ENCODE assay signal across 25 cellular contexts in the genomic region with DNA sequence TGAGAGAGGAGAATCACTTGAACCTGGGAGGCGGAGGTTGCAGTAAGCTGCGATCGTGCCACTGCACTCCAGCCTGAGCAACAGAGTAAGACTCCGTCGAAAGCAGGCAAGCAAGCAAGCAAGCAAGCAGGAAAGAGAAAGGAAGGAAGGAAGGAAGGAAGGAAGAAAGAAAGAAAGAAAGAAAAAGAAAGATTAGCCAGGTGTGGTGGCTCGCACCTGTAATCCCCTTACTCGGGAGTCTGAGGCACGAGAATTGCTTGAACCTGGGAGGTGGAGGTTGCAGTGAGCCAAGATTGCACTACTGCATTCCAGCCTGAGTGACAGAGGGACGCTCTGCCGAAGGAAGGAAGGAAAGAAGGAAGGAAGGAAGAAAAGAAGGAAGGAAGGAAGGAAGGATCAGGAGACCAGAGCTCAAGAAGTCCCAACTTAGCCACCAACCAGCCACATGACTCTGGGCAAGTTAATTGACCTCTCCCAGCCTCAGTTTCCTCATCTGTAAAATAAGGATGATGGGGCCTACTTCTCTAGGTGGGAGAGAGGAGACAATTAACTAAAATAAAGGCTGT. TPM values are rescaled to one million over a fixed set of nuclear protein-coding genes. Genes with fewer than 3 reads are reported as not detected.
DNase-seq lines count a peak whose midpoint lies in the region; FAIRE-seq and TF ChIP-seq lines count a peak whose summit lies in the region.
"Had no signal": no experiment of that assay in that cellular context is flagged by ENCODE, and none has a peak within 500 bp of the region (broad histone marks: within the 10 kb centered on the region; RNA-seq: fewer than 3 reads in every experiment).

No MANE protein-coding gene starts in this region.

- H3K27ac Mint-ChIP-seq in astrocyte (ENCODE audit: unreplicated experiment): peak overlapping the region; percentile 37

- H3K4me2 ChIP-seq in mammary epithelial cell (ENCODE audit: insufficient read depth, low read depth, low read length) (peak overlapping the region; percentile 22), astrocyte (ENCODE audit: low read length) (peak overlapping the region; percentile 73), mesenchymal stem cell (ENCODE audit: low read length, poor library complexity, severe bottlenecking) (no peak overlapping the region)
- H3K4me2 ChIP-seq: KMS-11 had no signal

- peaks cover 4% of the 10 kb centered on the region for H3K9me3 Mint-ChIP-seq in astrocyte (ENCODE audit: unreplicated experiment)
- H3K9me3 Mint-ChIP-seq: CD4-positive, alpha-beta memory T cell had no signal

- no TSS peak for BruUV-seq in mammary epithelial cell (replicated peaks; lab: Mats Ljungman, UMichigan)

- in situ Hi-C loops in mammary epithelial cell (cut with MboI; ENCODE audit: low sequenced_read_pairs in 2 of 2): loop anchor here in 1 of 2 donors (10.0 kb wide), 1 partner anchor 186 kb away; no protein-coding TSS in a partner anchor

- dilution Hi-C loops in mammary epithelial cell (cut with HindIII; ENCODE audit: low sequenced_read_pairs): no loop called here

- CTCF ChIA-PET in mammary epithelial cell (lab: Charles Lee; ENCODE audit: low non-redundant PET): no interaction called here

- no peak overlapping the region for H2BK15ac ChIP-seq in mesenchymal stem cell (ENCODE audit: low read depth, poor library complexity, severe bottlenecking)

- H3K18ac ChIP-seq in mesenchymal stem cell (ENCODE audit: low read depth in 1 of 2, low read length in 2 of 2): no peak overlapping the region

- H4K20me1 ChIP-seq in mammary epithelial cell (ENCODE audit: insufficient read depth, low read length) (no peaks in the 10 kb centered on the region), astrocyte (ENCODE audit: insufficient read depth, low read length) (no peaks in the 10 kb centered on the region)

- H4K91ac ChIP-seq in mesenchymal stem cell (ENCODE audit: low read length): no peak overlapping the region

- H3K36me3 Mint-ChIP-seq in astrocyte (ENCODE audit: low read depth, unreplicated experiment): peaks cover 2% of the 10 kb centered on the region
- H3K36me3 Mint-ChIP-seq: CD4-positive, alpha-beta memory T cell had no signal

- H3K14ac ChIP-seq in mesenchymal stem cell (ENCODE audit: low read length in 2 of 2): no peak overlapping the region

- H2BK12ac ChIP-seq in mesenchymal stem cell (ENCODE audit: low read length in 2 of 2): peak overlapping the region in 1 of 2 experiments; percentile 10

- FAIRE-seq in astrocyte (lab: Jason Lieb, UNC): peak; percentile 32
- FAIRE-seq: GM12878, GM18507, H1, HepG2 had no signal

- H2AFZ ChIP-seq in mammary epithelial cell (ENCODE audit: low read depth, low read length) (no peak overlapping the region), astrocyte (ENCODE audit: low read depth, low read length) (no peak overlapping the region), mesenchymal stem cell (ENCODE audit: low read depth, low read length) (no peak overlapping the region)

- TF ChIP-seq CTCF in mammary epithelial cell (conservative IDR thresholded peaks at IDR 0.05 in 1 of 2, IDR thresholded peaks at IDR 0.05 in 1 of 2; ENCODE audit: extremely low read depth in 1 of 2, insufficient read depth in 1 of 2, low read depth in 1 of 2, low read length in 2 of 2) (no peak), breast epithelium (IDR thresholded peaks at IDR 0.05) (no peak), astrocyte (IDR thresholded peaks at IDR 0.05; ENCODE audit: insufficient read depth, low read depth, low read length) (no peak)

- intact Hi-C loops in mammary epithelial cell (cut with micrococcal nuclease) (no loop called here), breast epithelium (cut with DNase I; ENCODE audit: low total_unique reads) (no loop called here)

- H2BK120ac ChIP-seq in mesenchymal stem cell (ENCODE audit: low read depth, low read length): no peak overlapping the region

- no peak overlapping the region for H4K8ac ChIP-seq in mesenchymal stem cell (ENCODE audit: low read length)

- H3K4me1 ChIP-seq in mammary epithelial cell (ENCODE audit: insufficient read depth, low read length): peaks cover 35% of the 10 kb centered on the region
- no peaks in the 10 kb centered on the region for H3K4me1 ChIP-seq in breast epithelium
- peaks cover 33% of the 10 kb centered on the region for H3K4me1 ChIP-seq in astrocyte (ENCODE audit: insufficient read depth, low read length)
- H3K4me1 ChIP-seq in mesenchymal stem cell (ENCODE audit: control insufficient read depth, insufficient read depth, low read depth, low read length): peaks cover 49% of the 10 kb centered on the region

- H3K79me1 ChIP-seq in mesenchymal stem cell (replicated peaks; ENCODE audit: low read length, poor library complexity, severe bottlenecking): peaks cover 4% of the 10 kb centered on the region

- H3K36me3 ChIP-seq in mammary epithelial cell (ENCODE audit: insufficient read depth, low read length) (no peaks in the 10 kb centered on the region), breast epithelium (no peaks in the 10 kb centered on the region), astrocyte (ENCODE audit: insufficient read depth, low read length) (no peaks in the 10 kb centered on the region), mesenchymal stem cell (ENCODE audit: control insufficient read depth in 1 of 2, insufficient read depth in 2 of 2, low read depth in 1 of 2, low read length in 2 of 2) (peaks cover 0 to 7% of the 10 kb centered on the region in 2 experiments)
- H3K36me3 ChIP-seq: BE2C had no signal

- DNase-seq in mammary epithelial cell (no peak), breast epithelium (ENCODE audit: low spot score in 2 of 2) (no peak), astrocyte (ENCODE audit: low read depth) (no peak), mesenchymal stem cell (no peak), glomerular visceral epithelial cell (ENCODE audit: extremely low spot score) (no peak), kidney tubule cell (ENCODE audit: low spot score) (no peak), T-helper 2 cell (no peak), NCI-H82 treated with DMSO at 0.1 percent for 48 hours (lab: John Stamatoyannopoulos, UW; ENCODE audit: unreplicated experiment) (no peak)
- DNase-seq: 8988T; BE2C; Calu3; CD4-positive, alpha-beta memory T cell; DMS53; MV-4-11; NCI-H1694 treated with DMSO at 0.1 percent for 48 hours; NCI-H510A; NCI-H748 treated with DMSO at 0.1 percent for 48 hours; OCI-M1; SIG-M5 had no signal

- H3K4ac ChIP-seq in mesenchymal stem cell (ENCODE audit: low read depth in 1 of 2, low read length in 2 of 2): no peak overlapping the region

- 98% methylated on average over 10 of the region's 10 CpGs for WGBS in mammary epithelial cell (ENCODE audit: low coverage, missing lambda C conversion rate)
- 95% methylated on average over 10 of the region's 10 CpGs for WGBS in mesenchymal stem cell

- no peak overlapping the region for H3K4me3 ChIP-seq in mammary epithelial cell (replicated peaks in 1 of 3; ENCODE audit: insufficient read depth in 1 of 3, low read depth in 2 of 3, low read length in 3 of 3)
- H3K4me3 ChIP-seq in breast epithelium: no peak overlapping the region
- H3K4me3 ChIP-seq in astrocyte (ENCODE audit: insufficient read depth, low read depth, low read length): no peak overlapping the region
- no peak overlapping the region for H3K4me3 ChIP-seq in mesenchymal stem cell (ENCODE audit: insufficient read depth in 1 of 2, low read depth in 1 of 2, low read length in 2 of 2)
- H3K4me3 ChIP-seq: GM12878 had no signal

- H3K79me2 ChIP-seq in mammary epithelial cell (ENCODE audit: insufficient read depth, low read length) (no peaks in the 10 kb centered on the region), astrocyte (ENCODE audit: insufficient read depth, low read length) (no peaks in the 10 kb centered on the region)

- TF ChIP-seq POLR2A in breast epithelium (IDR thresholded peaks at IDR 0.05): no peak

- H3K27me3 ChIP-seq in mammary epithelial cell (ENCODE audit: insufficient read depth, low read length) (no peaks in the 10 kb centered on the region), breast epithelium (no peaks in the 10 kb centered on the region), astrocyte (ENCODE audit: insufficient read depth, low read length) (peaks cover 7% of the 10 kb centered on the region), mesenchymal stem cell (ENCODE audit: control insufficient read depth in 1 of 2, insufficient read depth in 1 of 2, low read length in 2 of 2) (peaks cover 0 to 22% of the 10 kb centered on the region in 2 experiments)
- H3K27me3 ChIP-seq: BE2C had no signal

- H3K27me3 Mint-ChIP-seq in astrocyte (ENCODE audit: low read depth, unreplicated experiment): peaks cover 28% of the 10 kb centered on the region

- H3K4me3 Mint-ChIP-seq in astrocyte (ENCODE audit: unreplicated experiment): no peak overlapping the region

- no peaks in the 10 kb centered on the region for H3K9me3 ChIP-seq in mammary epithelial cell (replicated peaks; ENCODE audit: insufficient read depth, low read length)
- H3K9me3 ChIP-seq in breast epithelium: no peaks in the 10 kb centered on the region
- H3K9me3 ChIP-seq in astrocyte (ENCODE audit: insufficient read depth, low read depth, low read length): no peaks in the 10 kb centered on the region
- no peaks in the 10 kb centered on the region for H3K9me3 ChIP-seq in mesenchymal stem cell (ENCODE audit: control insufficient read depth, low read length)
- H3K9me3 ChIP-seq: BE2C had no signal

- peaks cover 31% of the 10 kb centered on the region for H3K4me1 Mint-ChIP-seq in astrocyte (ENCODE audit: low read depth, unreplicated experiment)

- no peak overlapping the region for H2AK5ac ChIP-seq in mesenchymal stem cell (ENCODE audit: low read length, severe bottlenecking)

- no peak overlapping the region for H3K23ac ChIP-seq in mesenchymal stem cell (ENCODE audit: low read length in 2 of 2)

- H2BK5ac ChIP-seq in mesenchymal stem cell (ENCODE audit: low read depth, low read length, poor library complexity, severe bottlenecking): no peak overlapping the region

- H3K27ac ChIP-seq in mammary epithelial cell (ENCODE audit: insufficient read depth, low read depth, low read length) (peak overlapping the region; percentile 55), breast epithelium (no peak overlapping the region), astrocyte (ENCODE audit: low read depth, low read length) (no peak overlapping the region), mesenchymal stem cell (ENCODE audit: low read length, poor library complexity, severe bottlenecking) (peak overlapping the region; percentile 85)
- H3K27ac ChIP-seq: KMS-11 had no signal

- H3K9ac ChIP-seq in mammary epithelial cell (ENCODE audit: insufficient read depth, low read length) (no peak overlapping the region), astrocyte (ENCODE audit: low read length) (peak overlapping the region; percentile 42), mesenchymal stem cell (ENCODE audit: low read length) (no peak overlapping the region)
- H3K9ac ChIP-seq: KMS-11 had no signal

RNA-seq across cellular contexts. Expression of a gene that starts 6.5 kb away (rescaled TPM):
- total RNA-seq in mammary epithelial cell (under 1 TPM in 1 of 2 donors, not detected in 1; 0.83 TPM), breast epithelium (10 to 100 TPM in 2 of 3 donors, 1 to 10 TPM in 1; 4.2 to 37.0 (median 11.8) TPM), astrocyte (0.22 TPM in 1 of 2 replicates, not detected in the other)
- polyA plus RNA-seq in mammary epithelial cell: not detected
- not detected for polyA minus RNA-seq in mammary epithelial cell
- 0.68 TPM for polyA plus RNA-seq in mesenchymal stem cell (2013, experiment 1 of 2)
- polyA plus RNA-seq in mesenchymal stem cell (2013, experiment 2 of 2): 0.49 TPM
- total RNA-seq: Calu3; CD4-positive, alpha-beta memory T cell; GM12878; RPMI7951 had no signal

RNA-seq across cellular contexts. Expression of a gene that starts 9.6 kb away (rescaled TPM):
- 100 to 1,000 TPM in 1 of 2 donors, 10 to 100 TPM in 1; 85.4 to 106 TPM for total RNA-seq in mammary epithelial cell
- 105 TPM for polyA plus RNA-seq in mammary epithelial cell
- polyA minus RNA-seq in mammary epithelial cell: 485 TPM
- total RNA-seq in breast epithelium: 10 to 100 TPM; 58.1 to 71.4 (median 60.0) TPM
- 129 and 133 TPM in 2 replicates for total RNA-seq in astrocyte
- 49.3 TPM for polyA plus RNA-seq in mesenchymal stem cell (2013, experiment 1 of 2)
- polyA plus RNA-seq in mesenchymal stem cell (2013, experiment 2 of 2): 53.4 TPM

RNA-seq across cellular contexts. Expression of a gene that starts 38.7 kb away (rescaled TPM):
- total RNA-seq in mammary epithelial cell: 10 to 100 TPM in 1 of 2 donors, under 1 TPM in 1; under 0.01 to 25.2 TPM
- polyA plus RNA-seq in mammary epithelial cell: 20.9 TPM
- 28.8 TPM for polyA minus RNA-seq in mammary epithelial cell
- total RNA-seq in breast epithelium: under 1 TPM in 2 of 3 donors, not detected in 1; 0.15 to 0.64 TPM
- 0.82 and 1.8 TPM in 2 replicates for total RNA-seq in astrocyte
- 1.9 TPM for polyA plus RNA-seq in mesenchymal stem cell (2013, experiment 1 of 2)
- 1.6 TPM for polyA plus RNA-seq in mesenchymal stem cell (2013, experiment 2 of 2)
- total RNA-seq: CD4-positive, alpha-beta memory T cell had no signal
- polyA plus RNA-seq: CD4-positive, alpha-beta memory T cell had no signal

RNA-seq across cellular contexts. Expression of a gene that starts 59.3 kb away (rescaled TPM):
- total RNA-seq in mammary epithelial cell: under 1 TPM in 1 of 2 donors, not detected in 1; 0.54 TPM
- polyA plus RNA-seq in mammary epithelial cell: 1.9 TPM
- polyA minus RNA-seq in mammary epithelial cell: not detected
- total RNA-seq in breast epithelium: 1 to 10 TPM in 1 of 3 donors, under 1 TPM in 1, not detected in 1; 0.98 to 7.2 TPM
- total RNA-seq in astrocyte: not detected in 2 replicates
- 9.0 TPM for polyA plus RNA-seq in mesenchymal stem cell (2013, experiment 1 of 2)
- 9.5 TPM for polyA plus RNA-seq in mesenchymal stem cell (2013, experiment 2 of 2)
- total RNA-seq: CD4-positive, alpha-beta memory T cell; GM12878 had no signal
- polyA plus RNA-seq: CD4-positive, alpha-beta memory T cell; GM12878 had no signal

Comparison
In these comparisons a context has a peak if more than half of its experiments do, and no peak if none do; other contexts are left out.
1. H3K27ac ChIP-seq: peak in mammary epithelial cell (single experiment) and mesenchymal stem cell (single experiment); none in breast epithelium (0 of 2) and astrocyte (single experiment).